In genomic region chr10:100046088-100046487, GRCh38 we compare ENCODE assay signal across 8 cellular contexts. TPM values are rescaled to one million over a fixed set of nuclear protein-coding genes. Genes with fewer than 3 reads are reported as not detected.
DNase-seq lines count a peak whose midpoint lies in the region; ATAC-seq and TF ChIP-seq lines count a peak whose summit lies in the region.

No MANE protein-coding gene starts in this region.

- H3K4me1 ChIP-seq in right atrium auricular region, result peaks cover 0 to 32% of the 10 kb centered on the region in 2 donors

- H3K27me3 ChIP-seq in right atrium auricular region, result no peaks in the 10 kb centered on the region

- no peak overlapping the region for H3K27ac ChIP-seq in right atrium auricular region

- no peak overlapping the region for H3K4me3 ChIP-seq in right atrium auricular region

- ATAC-seq in GM21717 (IDR thresholded peaks at IDR 0.05; ENCODE audit: unreplicated experiment) (peak; percentile 72), GM21423 (IDR thresholded peaks at IDR 0.05; ENCODE audit: unreplicated experiment) (no peak)

- H3K36me3 ChIP-seq in right atrium auricular region, result no peaks in the 10 kb centered on the region

- H3K9me3 ChIP-seq in right atrium auricular region, result no peaks in the 10 kb centered on the region

- peak; percentile 67 for DNase-seq in CMK (ENCODE audit: low read depth)
- DNase-seq in NCI-H1105 (lab: John Stamatoyannopoulos, UW), result peak; percentile 40
- DNase-seq in T-helper 1 cell, result peak; percentile 44 to 78 (median 64)
- peak; percentile 80 for DNase-seq in amniotic epithelial cell (ENCODE audit: low read depth)
- peak; percentile 90 for DNase-seq in right atrium auricular region (ENCODE audit: low spot score)
- DNase-seq in renal cortical epithelial cell (ENCODE audit: low read depth), result peak; percentile 63

- TF ChIP-seq CTCF in right atrium auricular region (IDR thresholded peaks at IDR 0.05), result peak; percentile 93 to 98

RNA-seq across cellular contexts. Expression of gene CPN1, which starts 35.6 kb away (rescaled TPM):
- total RNA-seq in right atrium auricular region (not detected), renal cortical epithelial cell (not detected in 2 replicates)

RNA-seq across cellular contexts. Expression of gene DNMBP, which starts 36.3 kb away (rescaled TPM):
- 1 to 10 TPM; 5.8 to 8.2 TPM for total RNA-seq in right atrium auricular region
- total RNA-seq in renal cortical epithelial cell, result 13.4 and 21.2 TPM in 2 replicates

Comparison
In these comparisons a context has a peak if more than half of its experiments do, and no peak if none do; other contexts are left out.
1. DNase-seq: peak in every context shown above with its lines; median percentile 90 in right atrium auricular region; 80 in amniotic epithelial cell; 67 in CMK; 64 in T-helper 1 cell; 63 in renal cortical epithelial cell; 40 in NCI-H1105.